Comparison of ENCODE assay signal across 21 cellular contexts in the genomic region with DNA sequence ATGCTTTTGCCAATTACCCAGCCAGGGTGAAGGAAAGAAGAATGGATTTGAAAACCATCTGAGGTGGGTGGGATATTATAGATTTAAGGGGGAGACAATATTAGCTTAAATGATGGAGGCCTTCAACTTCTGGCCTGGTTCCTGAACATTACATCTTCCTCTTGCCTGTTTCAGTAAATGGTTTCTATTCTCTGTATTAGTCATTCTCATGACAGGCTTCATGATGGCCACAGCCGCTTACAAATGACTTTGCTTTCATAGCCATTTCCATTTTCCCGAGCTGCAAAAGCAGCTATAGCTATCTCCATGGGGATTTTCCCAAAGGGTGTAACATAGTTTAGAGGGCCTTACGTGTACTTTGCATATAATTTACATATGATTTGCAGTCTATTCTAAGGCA.
A peak's percentile ranks its signal among the peaks of the same experiment; 100 is the strongest.
DNase-seq lines count a peak whose midpoint lies in the region; ATAC-seq and TF ChIP-seq lines count a peak whose summit lies in the region.
"Had no signal": no experiment of that assay in that cellular context is flagged by ENCODE, and none has a peak within 500 bp of the region (broad histone marks: within the 10 kb centered on the region; RNA-seq: fewer than 3 reads in every experiment).

No MANE protein-coding gene starts in this region.

- H3K27me3 Mint-ChIP-seq in nephron progenitor cell (ENCODE audit: low read depth, poor library complexity), result peaks cover 17% of the 10 kb centered on the region
- peaks cover 4 to 6% (median 5%) of the 10 kb centered on the region in 3 donors for H3K27me3 Mint-ChIP-seq in CD14-positive monocyte (ENCODE audit: low read depth in 3 of 3)
- H3K27me3 Mint-ChIP-seq: dendritic cell treated with granulocyte-macrophage colony-stimulating factor and Interleukin-4, amounts not matched to agents 40 ng/mL and 50 ng/mL, for 4 days had no signal

- no peaks in the 10 kb centered on the region for H3K36me3 Mint-ChIP-seq in nephron progenitor cell (ENCODE audit: low read depth)
- no peaks in the 10 kb centered on the region for H3K36me3 Mint-ChIP-seq in CD14-positive monocyte

- H3K36me3 ChIP-seq in esophagus squamous epithelium, result no peaks in the 10 kb centered on the region
- H3K36me3 ChIP-seq: esophagus muscularis mucosa, neutrophil, Peyer's patch, stomach had no signal

- H3K27ac Mint-ChIP-seq in nephron progenitor cell, result no peak overlapping the region
- no peak overlapping the region for H3K27ac Mint-ChIP-seq in CD14-positive monocyte
- H3K27ac Mint-ChIP-seq: activated CD4-positive, alpha-beta T cell treated with anti-CD3 and anti-CD28 coated beads, Interleukin-2, amount 10 ng/mL, durations not matched to agents 7 days and 5 days; activated T-helper 17 cell treated with anti-CD3 and anti-CD28 coated beads, Interleukin-2, amount 50 U/mL, for 72 hours; dendritic cell treated with granulocyte-macrophage colony-stimulating factor and Interleukin-4, amounts not matched to agents 40 ng/mL and 50 ng/mL, for 4 days; T-helper 1 cell treated with Interleukin-12 subunit alpha and Interleukin-12 subunit beta and Interleukin-4 antibody, amounts not matched to agents 30 μg/mL and 1 μg/mL, for 36 hours had no signal

- H3K27ac ChIP-seq in esophagus squamous epithelium, result no peak overlapping the region
- H3K27ac ChIP-seq: esophagus muscularis mucosa, neutrophil, Peyer's patch, stomach had no signal

- no peaks in the 10 kb centered on the region for H3K9me3 ChIP-seq in esophagus squamous epithelium
- H3K9me3 ChIP-seq: esophagus muscularis mucosa, neutrophil, Peyer's patch, stomach had no signal

- ATAC-seq in GM18861 (IDR thresholded peaks at IDR 0.05; ENCODE audit: unreplicated experiment) (peak; percentile 76), GM21529 (IDR thresholded peaks at IDR 0.05; ENCODE audit: unreplicated experiment) (peak; percentile 96), HG03103 (IDR thresholded peaks at IDR 0.05; ENCODE audit: low read depth, unreplicated experiment) (peak; percentile 95)
- ATAC-seq: activated T-helper 17 cell treated with anti-CD3 and anti-CD28 coated beads, Interleukin-2, amount 50 U/mL, for 72 hours had no signal

- H3K4me1 ChIP-seq in esophagus squamous epithelium, result no peaks in the 10 kb centered on the region
- H3K4me1 ChIP-seq: esophagus muscularis mucosa, Peyer's patch, stomach had no signal

- TF ChIP-seq POLR2A in esophagus squamous epithelium (IDR thresholded peaks at IDR 0.05), result no peak

- H3K4me3 Mint-ChIP-seq in nephron progenitor cell (no peak overlapping the region), CD14-positive monocyte (no peak overlapping the region)
- H3K4me3 Mint-ChIP-seq: activated CD4-positive, alpha-beta T cell treated with anti-CD3 and anti-CD28 coated beads, Interleukin-2, amount 10 ng/mL, durations not matched to agents 7 days and 5 days; activated T-helper 17 cell treated with anti-CD3 and anti-CD28 coated beads, Interleukin-2, amount 50 U/mL, for 72 hours; dendritic cell treated with granulocyte-macrophage colony-stimulating factor and Interleukin-4, amounts not matched to agents 40 ng/mL and 50 ng/mL, for 4 days; H9; T-helper 1 cell treated with Interleukin-12 subunit alpha and Interleukin-12 subunit beta and Interleukin-4 antibody, amounts not matched to agents 30 μg/mL and 1 μg/mL, for 36 hours had no signal

- no peak overlapping the region for H3K4me3 ChIP-seq in esophagus squamous epithelium
- H3K4me3 ChIP-seq: esophagus muscularis mucosa, Peyer's patch, stomach had no signal

- 53 to 58% methylated on average over 3 of the region's 3 CpGs for WGBS in esophagus squamous epithelium, 2 donors

- TF ChIP-seq CTCF in nephron progenitor cell (IDR thresholded peaks at IDR 0.05) (no peak), esophagus squamous epithelium (IDR thresholded peaks at IDR 0.05) (no peak), CD14-positive monocyte (IDR thresholded peaks at IDR 0.05) (no peak)

- no peaks in the 10 kb centered on the region for H3K9me3 Mint-ChIP-seq in nephron progenitor cell
- H3K9me3 Mint-ChIP-seq in CD14-positive monocyte, result peaks cover 0 to 4% (median 0%) of the 10 kb centered on the region in 7 donors
- H3K9me3 Mint-ChIP-seq: activated CD4-positive, alpha-beta T cell treated with anti-CD3 and anti-CD28 coated beads, Interleukin-2, amount 10 ng/mL, durations not matched to agents 7 days and 5 days; dendritic cell treated with granulocyte-macrophage colony-stimulating factor and Interleukin-4, amounts not matched to agents 40 ng/mL and 50 ng/mL, for 4 days; H9; T-helper 1 cell treated with Interleukin-12 subunit alpha and Interleukin-12 subunit beta and Interleukin-4 antibody, amounts not matched to agents 30 μg/mL and 1 μg/mL, for 36 hours had no signal

- H3K4me1 Mint-ChIP-seq in nephron progenitor cell (peaks cover 4% of the 10 kb centered on the region), CD14-positive monocyte (no peaks in the 10 kb centered on the region)
- H3K4me1 Mint-ChIP-seq: activated CD4-positive, alpha-beta T cell treated with anti-CD3 and anti-CD28 coated beads, Interleukin-2, amount 10 ng/mL, durations not matched to agents 7 days and 5 days; activated T-helper 17 cell treated with anti-CD3 and anti-CD28 coated beads, Interleukin-2, amount 50 U/mL, for 72 hours had no signal

- DNase-seq in astrocyte of the hippocampus (ENCODE audit: low read depth, low spot score) (peak; percentile 2), nephron progenitor cell (no peak), CD1c-positive myeloid dendritic cell (ENCODE audit: extremely low spot score) (no peak), esophagus squamous epithelium (lab: John Stamatoyannopoulos, UW) (no peak), CD14-positive monocyte (ENCODE audit: low spot score) (no peak)
- DNase-seq: activated CD4-positive, alpha-beta T cell treated with anti-CD3 and anti-CD28 coated beads, Interleukin-2, amount 10 ng/mL, durations not matched to agents 7 days and 5 days; AML-193; aorta; DMS53; H9; NCI-H226; Peyer's patch; stomach had no signal

- intact Hi-C loops in esophagus squamous epithelium (cut with DNase I) (no loop called here), CD14-positive monocyte (cut with micrococcal nuclease) (no loop called here)

- H3K27me3 ChIP-seq in esophagus squamous epithelium, result no peaks in the 10 kb centered on the region
- H3K27me3 ChIP-seq: esophagus muscularis mucosa, neutrophil, Peyer's patch, stomach had no signal
